2 cellular contexts compared by ENCODE assay signal in the genomic region with DNA sequence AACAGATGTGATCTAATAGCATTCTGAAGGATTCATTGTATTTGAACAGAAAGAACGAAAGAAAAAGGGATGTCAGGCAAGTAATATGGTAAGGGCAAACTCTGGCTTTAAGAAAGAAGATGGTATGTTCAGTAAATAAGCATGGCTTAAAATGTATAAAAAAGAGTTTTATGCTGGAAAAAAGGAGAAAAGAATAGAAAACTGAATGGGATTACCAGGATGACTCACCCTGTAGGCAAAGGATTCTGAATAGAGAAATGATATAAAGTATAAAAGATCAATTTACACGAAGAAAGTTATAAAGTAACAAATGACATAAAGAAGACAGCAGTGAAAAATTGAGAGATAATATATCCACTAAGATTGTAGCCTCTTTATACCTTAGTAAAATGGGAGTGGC.
A peak's percentile ranks its signal among the peaks of the same experiment; 100 is the strongest.
TF ChIP-seq lines count a peak whose summit lies in the region.

No MANE protein-coding gene starts in this region.

TF ChIP-seq in HEK293, 187 proteins besides CTCF, POLR2A, EP300 and RAD21:
- TF ChIP-seq, protein P1, sequence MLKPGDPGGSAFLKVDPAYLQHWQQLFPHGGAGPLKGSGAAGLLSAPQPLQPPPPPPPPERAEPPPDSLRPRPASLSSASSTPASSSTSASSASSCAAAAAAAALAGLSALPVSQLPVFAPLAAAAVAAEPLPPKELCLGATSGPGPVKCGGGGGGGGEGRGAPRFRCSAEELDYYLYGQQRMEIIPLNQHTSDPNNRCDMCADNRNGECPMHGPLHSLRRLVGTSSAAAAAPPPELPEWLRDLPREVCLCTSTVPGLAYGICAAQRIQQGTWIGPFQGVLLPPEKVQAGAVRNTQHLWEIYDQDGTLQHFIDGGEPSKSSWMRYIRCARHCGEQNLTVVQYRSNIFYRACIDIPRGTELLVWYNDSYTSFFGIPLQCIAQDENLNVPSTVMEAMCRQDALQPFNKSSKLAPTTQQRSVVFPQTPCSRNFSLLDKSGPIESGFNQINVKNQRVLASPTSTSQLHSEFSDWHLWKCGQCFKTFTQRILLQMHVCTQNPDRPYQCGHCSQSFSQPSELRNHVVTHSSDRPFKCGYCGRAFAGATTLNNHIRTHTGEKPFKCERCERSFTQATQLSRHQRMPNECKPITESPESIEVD (tag by site-specific recombination; IDR thresholded peaks at IDR 0.05), result peak; percentile 62; the same call in 1 of the 2 replicates
- TF ChIP-seq ZNF792 (tag by site-specific recombination; IDR thresholded peaks at IDR 0.05), result no peak

TF ChIP-seq in endothelial cell of umbilical vein, 7 proteins besides CTCF, POLR2A, EP300 and RAD21:
- TF ChIP-seq GATA2 (IDR thresholded peaks at IDR 0.05; ENCODE audit: insufficient read depth, insufficient read length, low read depth, low read length), result no peak
- no peak for TF ChIP-seq MAX (IDR thresholded peaks at IDR 0.05; ENCODE audit: insufficient read depth, insufficient read length)
- TF ChIP-seq EZH2 (IDR thresholded peaks at IDR 0.05; ENCODE audit: borderline replicate concordance, low read depth, low read length, severe bottlenecking), result no peak
- peak; percentile 39 for TF ChIP-seq FOS (IDR thresholded peaks at IDR 0.05; ENCODE audit: borderline replicate concordance, insufficient read depth, low read length)
- no peak for TF ChIP-seq MYC (IDR thresholded peaks at IDR 0.05; ENCODE audit: low read depth, low read length)
